Comparison of ENCODE assay signal across 32 cellular contexts in the genomic region with DNA sequence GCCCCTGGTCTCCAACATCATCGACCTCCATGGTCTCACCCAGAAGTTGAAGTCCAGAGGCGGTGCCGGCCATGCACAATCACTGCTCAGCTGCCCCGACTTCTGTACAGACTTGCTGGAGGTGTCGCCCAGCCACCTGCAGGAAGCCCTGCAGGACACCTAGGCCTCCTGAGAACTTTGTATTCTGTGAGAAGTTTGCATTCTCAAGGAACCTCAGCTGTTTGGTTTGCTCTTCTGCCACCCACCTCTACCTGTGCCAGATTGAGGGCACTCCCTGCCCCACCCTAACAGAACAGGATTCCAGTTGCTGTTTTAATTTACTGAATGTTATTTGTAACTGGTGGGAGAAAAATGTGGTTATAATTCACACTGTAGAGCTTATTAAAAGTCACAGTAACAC. TPM values are rescaled to one million over a fixed set of nuclear protein-coding genes. Genes with fewer than 3 reads are reported as not detected.
"Had no signal": no experiment of that assay in that cellular context is flagged by ENCODE, and none has a peak within 500 bp of the region (broad histone marks: within the 10 kb centered on the region; RNA-seq: fewer than 3 reads in every experiment).

No MANE protein-coding gene starts in this region.

- H3K27me3 ChIP-seq: colonic mucosa, esophagus squamous epithelium, gastrocnemius medialis, heart right ventricle, left lung had no signal

- H3K4me3 ChIP-seq: colonic mucosa, esophagus squamous epithelium, gastrocnemius medialis, heart right ventricle, left lung, lower lobe of right lung had no signal

- H3K4me3 Mint-ChIP-seq: dendritic cell treated with granulocyte-macrophage colony-stimulating factor and Interleukin-4, amounts not matched to agents 40 ng/mL and 50 ng/mL, for 4 days; effector memory CD8-positive, alpha-beta T cell; endodermal cell; naive B cell had no signal

- H3K27ac Mint-ChIP-seq: dendritic cell treated with granulocyte-macrophage colony-stimulating factor and Interleukin-4, amounts not matched to agents 40 ng/mL and 50 ng/mL, for 4 days; effector memory CD8-positive, alpha-beta T cell; endodermal cell; naive B cell had no signal

- H3K4me1 Mint-ChIP-seq: naive B cell had no signal

- H3K4me1 ChIP-seq: colonic mucosa, esophagus squamous epithelium, gastrocnemius medialis, heart right ventricle, left lung, lower lobe of right lung had no signal

- H3K9me3 Mint-ChIP-seq: effector memory CD8-positive, alpha-beta T cell; endodermal cell had no signal

- H3K27ac ChIP-seq: colonic mucosa, epithelial cell of prostate, esophagus squamous epithelium, gastrocnemius medialis, heart right ventricle, left lung, lower lobe of right lung had no signal

- H3K36me3 ChIP-seq: colonic mucosa, esophagus squamous epithelium, gastrocnemius medialis, heart right ventricle, left lung, lower lobe of right lung had no signal

- DNase-seq: colonic mucosa; cortex of kidney; effector CD8-positive, alpha-beta T cell; effector memory CD8-positive, alpha-beta T cell; erythroblast; esophagus squamous epithelium; foreskin fibroblast; foreskin melanocyte; gastrocnemius medialis; glutamatergic neuron; head of caudate nucleus; heart right ventricle; hippocampal formation; kidney; kidney glomerular epithelial cell; left lung; left ventricle myocardium superior; lower lobe of right lung; mesendoderm; midbrain; naive B cell had no signal

- H3K36me3 Mint-ChIP-seq: naive B cell had no signal

- H3K9me3 ChIP-seq: colonic mucosa, esophagus squamous epithelium, gastrocnemius medialis, heart right ventricle, left lung, lower lobe of right lung had no signal

- ATAC-seq: effector memory CD8-positive, alpha-beta T cell; esophagus mucosa; gastrocnemius medialis; heart right ventricle; left ventricle myocardium superior; lower lobe of right lung had no signal

RNA-seq across cellular contexts. Expression of a gene that starts 46.8 kb away (rescaled TPM):
- total RNA-seq: dermis microvascular lymphatic vessel endothelial cell, esophagus mucosa, glomerular endothelial cell, lower leg skin, lung microvascular endothelial cell, myocyte had no signal

RNA-seq across cellular contexts. Expression of a gene that starts 53.7 kb away (rescaled TPM):
- total RNA-seq: chondrocyte, colonic mucosa, dermis microvascular lymphatic vessel endothelial cell, esophagus mucosa, esophagus squamous epithelium, gastrocnemius medialis, glomerular endothelial cell, heart right ventricle, left ventricle myocardium superior, lower lobe of right lung, lung microvascular endothelial cell, mononuclear cell, myocyte had no signal
